18 cellular contexts compared by ENCODE assay signal in genomic region chr18:53033128-53033527, GRCh38.
DNase-seq lines count a peak whose midpoint lies in the region; ATAC-seq, FAIRE-seq and TF ChIP-seq lines count a peak whose summit lies in the region.
"Had no signal": no experiment of that assay in that cellular context is flagged by ENCODE, and none has a peak within 500 bp of the region (broad histone marks: within the 10 kb centered on the region; RNA-seq: fewer than 3 reads in every experiment).

No MANE protein-coding gene starts in this region.

- TF ChIP-seq CTCF in MCF 10A (IDR thresholded peaks at IDR 0.05; ENCODE audit: unreplicated experiment), result no peak
- TF ChIP-seq CTCF in mammary epithelial cell (conservative IDR thresholded peaks at IDR 0.05 in 1 of 2, IDR thresholded peaks at IDR 0.05 in 1 of 2; ENCODE audit: extremely low read depth in 1 of 2, insufficient read depth in 1 of 2, low read depth in 1 of 2, low read length in 2 of 2), result no peak
- no peak for TF ChIP-seq CTCF in NB4 (IDR thresholded peaks at IDR 0.05; ENCODE audit: low read depth, low read length)
- no peak for TF ChIP-seq CTCF in H1 (IDR thresholded peaks at IDR 0.05; ENCODE audit: control extremely low read depth in 1 of 3, insufficient read depth in 1 of 3, low read depth in 1 of 3, low read length in 3 of 3)
- no peak for TF ChIP-seq CTCF in upper lobe of right lung (IDR thresholded peaks at IDR 0.05)

- H2AFZ ChIP-seq in mammary epithelial cell (ENCODE audit: low read depth, low read length) (no peak overlapping the region), H1 (ENCODE audit: low read length) (0 out of 2 replicates have a peak overlapping the region, but pooled peaks have one; percentile 21)
- H2AFZ ChIP-seq: GM23248 had no signal

- no peak overlapping the region for H3K27ac ChIP-seq in mammary epithelial cell (ENCODE audit: insufficient read depth, low read depth, low read length)
- H3K27ac ChIP-seq in H1 (ENCODE audit: low read depth, low read length), result no peak overlapping the region
- no peak overlapping the region for H3K27ac ChIP-seq in upper lobe of right lung
- H3K27ac ChIP-seq: BLaER1, GM23248 had no signal

- no peak overlapping the region for H2BK12ac ChIP-seq in H1 (ENCODE audit: low read depth, low read length)

- H4K91ac ChIP-seq in H1 (replicated peaks; ENCODE audit: insufficient read length, low read length), result no peak overlapping the region

- H3K4me1 Mint-ChIP-seq in MCF 10A (ENCODE audit: insufficient read depth, unreplicated experiment), result no peaks in the 10 kb centered on the region
- H3K4me1 Mint-ChIP-seq: CD14-positive monocyte; CD4-positive, alpha-beta memory T cell had no signal

- H4K5ac ChIP-seq in H1 (ENCODE audit: insufficient read length, low read depth, low read length), result no peak overlapping the region

- H3K14ac ChIP-seq in H1 (ENCODE audit: insufficient read length), result no peak overlapping the region

- no peak for TF ChIP-seq EP300 in H1 (IDR thresholded peaks at IDR 0.05; ENCODE audit: borderline replicate concordance in 1 of 2, low read depth in 2 of 2, low read length in 2 of 2)

- no peaks in the 10 kb centered on the region for H3K27me3 ChIP-seq in mammary epithelial cell (ENCODE audit: insufficient read depth, low read length)
- no peaks in the 10 kb centered on the region for H3K27me3 ChIP-seq in H1 (replicated peaks in 1 of 4; ENCODE audit: control insufficient read depth in 3 of 4, extremely low read depth in 1 of 4, insufficient read depth in 3 of 4, low read length in 3 of 4)
- no peaks in the 10 kb centered on the region for H3K27me3 ChIP-seq in upper lobe of right lung
- H3K27me3 ChIP-seq: BLaER1 had no signal

- 88% methylated on average over 3 of the region's 3 CpGs for WGBS in mammary epithelial cell (ENCODE audit: low coverage, missing lambda C conversion rate)
- 92% methylated on average over 3 of the region's 3 CpGs; no CpG with 5 or more reads in 1 of the 2 experiments for WGBS in H1 (ENCODE audit: extremely low coverage in 1 of 2, insufficient coverage in 1 of 2, insufficient read length in 1 of 2, insufficient replicate concordance in 2 of 2, low coverage in 1 of 2, low lambda C conversion rate in 2 of 2, missing lambda C conversion rate in 1 of 2), 2 experiments

- no peak overlapping the region for H3K23ac ChIP-seq in H1 (ENCODE audit: insufficient read length)

- H3K4me2 ChIP-seq in mammary epithelial cell (ENCODE audit: insufficient read depth, low read depth, low read length) (no peak overlapping the region), H1 (ENCODE audit: insufficient read depth in 1 of 2, low read depth in 2 of 2, low read length in 2 of 2) (no peak overlapping the region)
- H3K4me2 ChIP-seq: BLaER1 had no signal

- H3K23me2 ChIP-seq in H1 (ENCODE audit: low read depth, low read length), result no peaks in the 10 kb centered on the region

- no peak overlapping the region for H3K4me3 ChIP-seq in mammary epithelial cell (replicated peaks in 1 of 3; ENCODE audit: insufficient read depth in 1 of 3, low read depth in 2 of 3, low read length in 3 of 3)
- no peak overlapping the region for H3K4me3 ChIP-seq in NB4 (ENCODE audit: low read depth, low read length)
- no peak overlapping the region for H3K4me3 ChIP-seq in H1 (ENCODE audit: extremely low read depth in 1 of 4, insufficient read depth in 2 of 4, low read depth in 3 of 4, low read length in 4 of 4)
- no peak overlapping the region for H3K4me3 ChIP-seq in upper lobe of right lung
- H3K4me3 ChIP-seq: BLaER1, GM12878, GM23248 had no signal

- H3K79me1 ChIP-seq in H1 (ENCODE audit: low read depth, low read length), result no peaks in the 10 kb centered on the region

- no peak for TF ChIP-seq RAD21 in H1 (IDR thresholded peaks at IDR 0.05 in 1 of 2, conservative IDR thresholded peaks at IDR 0.05 in 1 of 2; ENCODE audit: low read depth in 2 of 2, low read length in 2 of 2)

- H2BK20ac ChIP-seq in H1 (ENCODE audit: low read length), result no peak overlapping the region

- no peak for TF ChIP-seq POLR2A in NB4 (IDR thresholded peaks at IDR 0.05; ENCODE audit: extremely low read depth, insufficient read length)
- TF ChIP-seq POLR2A in H1 (IDR thresholded peaks at IDR 0.05; ENCODE audit: control extremely low read depth in 1 of 2, low read depth in 2 of 2, low read length in 2 of 2), result no peak

- H3K9me3 Mint-ChIP-seq in MCF 10A (ENCODE audit: unreplicated experiment), result no peaks in the 10 kb centered on the region

- H3K79me2 ChIP-seq in mammary epithelial cell (ENCODE audit: insufficient read depth, low read length) (no peaks in the 10 kb centered on the region), H1 (ENCODE audit: control insufficient read depth in 1 of 2, insufficient read depth in 2 of 2, low read length in 2 of 2) (no peaks in the 10 kb centered on the region)

- H3K27me3 Mint-ChIP-seq in MCF 10A (ENCODE audit: insufficient read depth, unreplicated experiment), result no peaks in the 10 kb centered on the region
- H3K27me3 Mint-ChIP-seq: CD4-positive, alpha-beta memory T cell had no signal

- DNase-seq in MCF 10A (ENCODE audit: unreplicated experiment) (peak; percentile 11), mammary epithelial cell (no peak), NB4 (ENCODE audit: low read depth) (peak; percentile 9), H1 (ENCODE audit: low read depth in 1 of 2, low spot score in 2 of 2) (no peak), upper lobe of right lung (no peak), T1000 (lab: John Stamatoyannopoulos, UW) (no peak), pons (ENCODE audit: low spot score) (no peak)
- DNase-seq: 8988T; Calu3; CD4-positive, alpha-beta memory T cell; DMS79 treated with DMSO at 0.1 percent for 48 hours; GM23248; HCEC 1CT had no signal

- H3K9me3 ChIP-seq in mammary epithelial cell (replicated peaks; ENCODE audit: insufficient read depth, low read length), result peaks cover 2% of the 10 kb centered on the region
- H3K9me3 ChIP-seq in H1 (ENCODE audit: insufficient read depth in 2 of 2, low read depth in 1 of 2, low read length in 1 of 2), result no peaks in the 10 kb centered on the region
- H3K9me3 ChIP-seq in upper lobe of right lung, result no peaks in the 10 kb centered on the region
- H3K9me3 ChIP-seq: BLaER1 had no signal

- ATAC-seq in upper lobe of right lung (peak; percentile 50), GM18502 (IDR thresholded peaks at IDR 0.05; ENCODE audit: poor library complexity, unreplicated experiment) (no peak)
- ATAC-seq: GM12878 had no signal

- H3K4me3 Mint-ChIP-seq in MCF 10A (ENCODE audit: unreplicated experiment), result no peak overlapping the region
- H3K4me3 Mint-ChIP-seq: CD14-positive monocyte; CD4-positive, alpha-beta memory T cell had no signal

- H3K36me3 ChIP-seq in mammary epithelial cell (ENCODE audit: insufficient read depth, low read length), result no peaks in the 10 kb centered on the region
- no peaks in the 10 kb centered on the region for H3K36me3 ChIP-seq in H1 (ENCODE audit: control insufficient read depth in 2 of 4, insufficient read depth in 4 of 4, low read length in 3 of 4)
- no peaks in the 10 kb centered on the region for H3K36me3 ChIP-seq in upper lobe of right lung
- H3K36me3 ChIP-seq: BLaER1 had no signal

- BruUV-seq in MCF 10A (replicated peaks; lab: Mats Ljungman, UMichigan), result no TSS peak
- no TSS peak for BruUV-seq in mammary epithelial cell (replicated peaks; lab: Mats Ljungman, UMichigan)

- POLR2A ChIA-PET in MCF 10A (lab: Yijun Ruan, JAX) (no interaction called here), H1 (lab: Charles Lee; ENCODE audit: partially characterized antibody) (no interaction called here)

- H3K56ac ChIP-seq in H1 (replicated peaks; ENCODE audit: insufficient read length, low read depth, low read length), result no peak overlapping the region

- H3K27ac Mint-ChIP-seq in MCF 10A (ENCODE audit: low read depth, unreplicated experiment), result no peak overlapping the region
- H3K27ac Mint-ChIP-seq: CD14-positive monocyte; CD4-positive, alpha-beta memory T cell had no signal

- no peak overlapping the region for H2BK15ac ChIP-seq in H1 (ENCODE audit: low read length)

- no peak overlapping the region for H4K8ac ChIP-seq in H1 (ENCODE audit: extremely low read depth, insufficient read depth, low read length)

- no peak overlapping the region for H3K9ac ChIP-seq in mammary epithelial cell (ENCODE audit: insufficient read depth, low read length)
- H3K9ac ChIP-seq in H1 (replicated peaks in 1 of 4; ENCODE audit: extremely low read depth in 1 of 4, low read depth in 3 of 4, low read length in 3 of 4), result no peak overlapping the region
- H3K9ac ChIP-seq: BLaER1, GM23248 had no signal

- H3K18ac ChIP-seq in H1 (ENCODE audit: extremely low read depth, low read length), result no peak overlapping the region

- H2BK5ac ChIP-seq in H1 (ENCODE audit: low read depth, low read length), result no peak overlapping the region

- H4K20me1 ChIP-seq in mammary epithelial cell (ENCODE audit: insufficient read depth, low read length), result no peaks in the 10 kb centered on the region
- no peaks in the 10 kb centered on the region for H4K20me1 ChIP-seq in H1 (replicated peaks in 1 of 2; ENCODE audit: control insufficient read depth in 1 of 2, insufficient read depth in 2 of 2, low read length in 2 of 2)
- H4K20me1 ChIP-seq: BLaER1 had no signal

- dilution Hi-C loops in mammary epithelial cell (cut with HindIII; ENCODE audit: low sequenced_read_pairs), result no loop called here

- no peak overlapping the region for H2BK120ac ChIP-seq in H1 (replicated peaks; ENCODE audit: low read depth, low read length)

- H3K36me3 Mint-ChIP-seq in MCF 10A (ENCODE audit: insufficient read depth, unreplicated experiment), result no peaks in the 10 kb centered on the region
- H3K36me3 Mint-ChIP-seq: CD14-positive monocyte; CD4-positive, alpha-beta memory T cell had no signal

- intact Hi-C loops in MCF 10A (cut with micrococcal nuclease) (no loop called here), mammary epithelial cell (cut with micrococcal nuclease) (no loop called here), upper lobe of right lung (cut with DNase I) (no loop called here)

- in situ Hi-C loops in mammary epithelial cell (cut with MboI; ENCODE audit: low sequenced_read_pairs in 2 of 2), result no loop called here

- CTCF ChIA-PET in MCF 10A (lab: Yijun Ruan, JAX), result no interaction called here
- CTCF ChIA-PET in mammary epithelial cell (lab: Charles Lee; ENCODE audit: low non-redundant PET), result no interaction called here
- CTCF ChIA-PET in H1 (lab: Charles Lee; ENCODE audit: partially characterized antibody), result no interaction called here

- no peak overlapping the region for H2AK5ac ChIP-seq in H1 (ENCODE audit: low read depth, low read length)

- FAIRE-seq in H1 (lab: Jason Lieb, UNC), result no peak
- FAIRE-seq: GM12878, H54 had no signal

- H3K4ac ChIP-seq in H1 (replicated peaks; ENCODE audit: insufficient read length, low read depth, low read length), result no peak overlapping the region

- H3K4me1 ChIP-seq in mammary epithelial cell (ENCODE audit: insufficient read depth, low read length) (no peaks in the 10 kb centered on the region), H1 (replicated peaks in 1 of 4; ENCODE audit: control insufficient read depth in 3 of 4, insufficient read depth in 4 of 4, low read length in 3 of 4) (no peaks in the 10 kb centered on the region), upper lobe of right lung (no peaks in the 10 kb centered on the region)
- H3K4me1 ChIP-seq: BLaER1 had no signal

TF ChIP-seq in H1, 55 proteins besides CTCF, POLR2A, EP300 and RAD21:
- no peak for TF ChIP-seq RNF2 (IDR thresholded peaks at IDR 0.05; ENCODE audit: borderline replicate concordance, low read depth, low read length, missing control alignments, poor library complexity, severe bottlenecking)
- TF ChIP-seq CEBPB (IDR thresholded peaks at IDR 0.05; ENCODE audit: low read depth, low read length), result peak; percentile 47; the same call in 1 of the 2 replicates

Comparison
In these comparisons a context has a peak if more than half of its experiments do, and no peak if none do; other contexts are left out.
1. DNase-seq: peak in MCF 10A (single experiment) and NB4 (single experiment); none in mammary epithelial cell (single experiment), H1 (0 of 2), upper lobe of right lung (single experiment), T1000 (single experiment) and pons (single experiment).